Comparison of ENCODE assay signal across 17 cellular contexts in genomic region chr2:77007668-77008067, GRCh38.
"Had no signal": no experiment of that assay in that cellular context is flagged by ENCODE, and none has a peak within 500 bp of the region (broad histone marks: within the 10 kb centered on the region; RNA-seq: fewer than 3 reads in every experiment).

No MANE protein-coding gene starts in this region.

- H3K4me1 ChIP-seq: ascending aorta, lower lobe of right lung, right atrium auricular region, tibial artery had no signal

- DNase-seq: activated CD4-positive, alpha-beta T cell treated with anti-CD3 and anti-CD28 coated beads for 36 hours; activated CD8-positive, alpha-beta memory T cell treated with anti-CD3 and anti-CD28 coated beads, Interleukin-2, amount 50 U/mL, for 4 hours; activated CD8-positive, alpha-beta T cell treated with anti-CD3 and anti-CD28 coated beads for 36 hours; activated naive CD4-positive, alpha-beta T cell; erythroblast; immature natural killer cell; lower lobe of right lung; posterior cingulate gyrus; small intestine; tibial artery; WERI-Rb-1 had no signal

- H3K9me3 Mint-ChIP-seq: dendritic cell treated with granulocyte-macrophage colony-stimulating factor and Interleukin-4, amounts not matched to agents 40 ng/mL and 50 ng/mL, for 4 days had no signal

- H3K9me3 ChIP-seq: ascending aorta, lower lobe of right lung, right atrium auricular region, tibial artery, vagina had no signal

- ATAC-seq: activated CD4-positive, alpha-beta T cell treated with anti-CD3 and anti-CD28 coated beads for 36 hours; activated CD8-positive, alpha-beta T cell treated with anti-CD3 and anti-CD28 coated beads for 36 hours; lower lobe of right lung; stimulated activated memory B cell treated with anti-CD40 and anti-IgM and Interleukin-4, amounts not matched to agents 10 μg/mL and 1 μg/mL and 100 μg/mL, for 72 hours had no signal

- H3K4me1 Mint-ChIP-seq: activated CD4-positive, alpha-beta T cell treated with anti-CD3 and anti-CD28 coated beads for 36 hours; immature natural killer cell; stimulated activated memory B cell treated with anti-CD40 and anti-IgM and Interleukin-4, amounts not matched to agents 10 μg/mL and 1 μg/mL and 100 μg/mL, for 72 hours had no signal

- H3K27me3 Mint-ChIP-seq: activated CD4-positive, alpha-beta T cell treated with anti-CD3 and anti-CD28 coated beads for 36 hours; activated CD8-positive, alpha-beta T cell treated with anti-CD3 and anti-CD28 coated beads for 36 hours; dendritic cell treated with granulocyte-macrophage colony-stimulating factor and Interleukin-4, amounts not matched to agents 40 ng/mL and 50 ng/mL, for 4 days; stimulated activated memory B cell treated with anti-CD40 and anti-IgM and Interleukin-4, amounts not matched to agents 10 μg/mL and 1 μg/mL and 100 μg/mL, for 72 hours had no signal

- H3K27ac Mint-ChIP-seq: activated CD4-positive, alpha-beta T cell treated with anti-CD3 and anti-CD28 coated beads for 36 hours; activated CD8-positive, alpha-beta T cell treated with anti-CD3 and anti-CD28 coated beads for 36 hours; dendritic cell treated with granulocyte-macrophage colony-stimulating factor and Interleukin-4, amounts not matched to agents 40 ng/mL and 50 ng/mL, for 4 days; immature natural killer cell; mesothelial cell of epicardium; stimulated activated memory B cell treated with anti-CD40 and anti-IgM and Interleukin-4, amounts not matched to agents 10 μg/mL and 1 μg/mL and 100 μg/mL, for 72 hours had no signal

- H3K27me3 ChIP-seq: ascending aorta, right atrium auricular region, tibial artery, vagina had no signal

- H3K36me3 ChIP-seq: ascending aorta, lower lobe of right lung, right atrium auricular region, tibial artery, vagina, WERI-Rb-1 had no signal

- H3K4me3 ChIP-seq: ascending aorta, lower lobe of right lung, right atrium auricular region, tibial artery, vagina had no signal

- FAIRE-seq: small intestine had no signal

- H3K4me3 Mint-ChIP-seq: activated CD4-positive, alpha-beta T cell treated with anti-CD3 and anti-CD28 coated beads for 36 hours; activated CD8-positive, alpha-beta T cell treated with anti-CD3 and anti-CD28 coated beads for 36 hours; dendritic cell treated with granulocyte-macrophage colony-stimulating factor and Interleukin-4, amounts not matched to agents 40 ng/mL and 50 ng/mL, for 4 days; immature natural killer cell; mesothelial cell of epicardium; stimulated activated memory B cell treated with anti-CD40 and anti-IgM and Interleukin-4, amounts not matched to agents 10 μg/mL and 1 μg/mL and 100 μg/mL, for 72 hours had no signal

- H3K27ac ChIP-seq: ascending aorta, lower lobe of right lung, right atrium auricular region, tibial artery, vagina, WERI-Rb-1 had no signal

- H3K36me3 Mint-ChIP-seq: stimulated activated memory B cell treated with anti-CD40 and anti-IgM and Interleukin-4, amounts not matched to agents 10 μg/mL and 1 μg/mL and 100 μg/mL, for 72 hours had no signal
